Comparison of ENCODE assay signal across 14 cellular contexts in genomic region chrX:105098812-105099211, GRCh38.
"Had no signal": no experiment of that assay in that cellular context is flagged by ENCODE, and none has a peak within 500 bp of the region (broad histone marks: within the 10 kb centered on the region; RNA-seq: fewer than 3 reads in every experiment).

No MANE protein-coding gene starts in this region.

- H3K27me3 ChIP-seq: neutrophil, sigmoid colon, stomach had no signal

- H3K9me3 ChIP-seq: heart left ventricle, mucosa of descending colon, neutrophil, sigmoid colon, stomach had no signal

- H3K36me3 Mint-ChIP-seq: stimulated activated naive B cell treated with anti-CD40 and anti-IgM and Interleukin-4, amounts not matched to agents 10 μg/mL and 1 μg/mL and 100 μg/mL, for 72 hours had no signal

- H3K4me3 Mint-ChIP-seq: dendritic cell treated with granulocyte-macrophage colony-stimulating factor and Interleukin-4, amounts not matched to agents 40 ng/mL and 50 ng/mL, for 4 days; naive thymus-derived CD8-positive, alpha-beta T cell; stimulated activated naive B cell treated with anti-CD40 and anti-IgM and Interleukin-4, amounts not matched to agents 10 μg/mL and 1 μg/mL and 100 μg/mL, for 72 hours had no signal

- DNase-seq: foreskin melanocyte; heart left ventricle; hippocampal formation; mucosa of descending colon; naive thymus-derived CD8-positive, alpha-beta T cell; sigmoid colon; stimulated activated CD4-positive, alpha-beta T cell treated with anti-CD3 and anti-CD28 coated beads, Interleukin-2, amount 100 ng/mL, for 24 hours; stimulated activated CD4-positive, alpha-beta T cell treated with anti-CD3 and anti-CD28 coated beads, Interleukin-4, amount 100 ng/mL, for 4 hours; stimulated activated naive B cell treated with anti-CD40 and anti-IgM and Interleukin-4, amounts not matched to agents 10 μg/mL and 1 μg/mL and 100 μg/mL, for 72 hours; stomach; substantia nigra had no signal

- ATAC-seq: heart left ventricle; mucosa of descending colon; naive thymus-derived CD8-positive, alpha-beta T cell; stimulated activated naive B cell treated with anti-CD40 and anti-IgM and Interleukin-4, amounts not matched to agents 10 μg/mL and 1 μg/mL and 100 μg/mL, for 72 hours had no signal

- H3K27ac Mint-ChIP-seq: dendritic cell treated with granulocyte-macrophage colony-stimulating factor and Interleukin-4, amounts not matched to agents 40 ng/mL and 50 ng/mL, for 4 days; naive thymus-derived CD8-positive, alpha-beta T cell; stimulated activated naive B cell treated with anti-CD40 and anti-IgM and Interleukin-4, amounts not matched to agents 10 μg/mL and 1 μg/mL and 100 μg/mL, for 72 hours had no signal

- H3K4me1 ChIP-seq: heart left ventricle, sigmoid colon, stomach had no signal

- H3K27ac ChIP-seq: heart left ventricle, neutrophil, sigmoid colon, skin epidermis, stomach had no signal

- H3K4me3 ChIP-seq: heart left ventricle, mucosa of descending colon, sigmoid colon, skin epidermis, stomach had no signal

- H3K27me3 Mint-ChIP-seq: dendritic cell treated with granulocyte-macrophage colony-stimulating factor and Interleukin-4, amounts not matched to agents 40 ng/mL and 50 ng/mL, for 4 days; naive thymus-derived CD8-positive, alpha-beta T cell had no signal

- H3K4me1 Mint-ChIP-seq: naive thymus-derived CD8-positive, alpha-beta T cell; stimulated activated naive B cell treated with anti-CD40 and anti-IgM and Interleukin-4, amounts not matched to agents 10 μg/mL and 1 μg/mL and 100 μg/mL, for 72 hours had no signal

- H3K36me3 ChIP-seq: heart left ventricle, neutrophil, sigmoid colon, stomach had no signal
